24 cellular contexts compared by ENCODE assay signal in genomic region chr2:220162320-220162719, GRCh38.
DNase-seq lines count a peak whose midpoint lies in the region; ATAC-seq and TF ChIP-seq lines count a peak whose summit lies in the region.
"Had no signal": no experiment of that assay in that cellular context is flagged by ENCODE, and none has a peak within 500 bp of the region (broad histone marks: within the 10 kb centered on the region; RNA-seq: fewer than 3 reads in every experiment).

No MANE protein-coding gene starts in this region.

- no peaks in the 10 kb centered on the region for H3K9me3 Mint-ChIP-seq in activated naive CD4-positive, alpha-beta T cell treated with anti-CD3 and anti-CD28 coated beads, Interleukin-2, amount 10 ng/mL, durations not matched to agents 7 days and 5 days
- H3K9me3 Mint-ChIP-seq: activated naive CD8-positive, alpha-beta T cell treated with anti-CD3 and anti-CD28 coated beads, Interleukin-2, amount 50 U/mL, for 24 hours; memory B cell; stimulated activated naive CD8-positive, alpha-beta T cell treated with anti-CD3 and anti-CD28 coated beads, Interleukin-15, Interleukin-2, amounts not matched to agents 100 ng/mL and 50 ng/mL, for 24 hours had no signal

- DNase-seq in NCI-H2171 treated with DMSO at 0.1 percent for 48 hours (lab: John Stamatoyannopoulos, UW) = peak; percentile 3
- DNase-seq in NCI-H2171 (lab: John Stamatoyannopoulos, UW) = no peak
- peak; percentile 43 for DNase-seq in amniotic epithelial cell (ENCODE audit: low read depth)
- peak; percentile 32 for DNase-seq in fibroblast of villous mesenchyme (ENCODE audit: low read depth)
- peak; percentile 24 for DNase-seq in stromal cell of bone marrow (ENCODE audit: low read depth)
- DNase-seq in activated naive CD4-positive, alpha-beta T cell treated with anti-CD3 and anti-CD28 coated beads, Interleukin-2, amount 10 ng/mL, durations not matched to agents 7 days and 5 days = no peak
- DNase-seq: activated CD4-positive, alpha-beta T cell treated with anti-CD3 and anti-CD28 coated beads, Interleukin-2, amount 50 U/mL, for 4 hours; activated CD8-positive, alpha-beta memory T cell treated with anti-CD3 and anti-CD28 coated beads, Interleukin-2, amount 50 U/mL, for 48 hours; activated effector memory CD4-positive, alpha-beta T cell treated with anti-CD3 and anti-CD28 coated beads, Interleukin-2, amount 50 U/mL, for 16 hours; activated naive CD8-positive, alpha-beta T cell treated with anti-CD3 and anti-CD28 coated beads, Interleukin-2, amount 50 U/mL, for 24 hours; brain microvascular endothelial cell; dermis blood vessel endothelial cell; DMS79 treated with DMSO at 0.1 percent for 48 hours; MM.1S; NCI-H1436; NCI-H69; occipital lobe; spleen; stimulated activated CD4-positive, alpha-beta T cell treated with anti-CD3 and anti-CD28 coated beads, Interleukin-4, amount 100 ng/mL, for 24 hours; transverse colon had no signal

- no peaks in the 10 kb centered on the region for H3K36me3 Mint-ChIP-seq in activated naive CD4-positive, alpha-beta T cell treated with anti-CD3 and anti-CD28 coated beads, Interleukin-2, amount 10 ng/mL, durations not matched to agents 7 days and 5 days
- H3K36me3 Mint-ChIP-seq: memory B cell had no signal

- no peak overlapping the region for H3K4me3 ChIP-seq in fibroblast of villous mesenchyme (ENCODE audit: low read depth, low read length)
- H3K4me3 ChIP-seq: spleen, transverse colon had no signal

- TF ChIP-seq CTCF in fibroblast of villous mesenchyme (IDR thresholded peaks at IDR 0.05; ENCODE audit: insufficient read depth, low read depth, low read length) = no peak

- CTCF ChIA-PET in activated naive CD4-positive, alpha-beta T cell treated with anti-CD3 and anti-CD28 coated beads, Interleukin-2, amount 10 ng/mL, durations not matched to agents 7 days and 5 days (lab: Charles Lee) = no interaction called here

- H3K27ac Mint-ChIP-seq in activated naive CD4-positive, alpha-beta T cell treated with anti-CD3 and anti-CD28 coated beads, Interleukin-2, amount 10 ng/mL, durations not matched to agents 7 days and 5 days = no peak overlapping the region
- H3K27ac Mint-ChIP-seq: activated naive CD8-positive, alpha-beta T cell treated with anti-CD3 and anti-CD28 coated beads, Interleukin-2, amount 50 U/mL, for 24 hours; memory B cell; stimulated activated naive CD8-positive, alpha-beta T cell treated with anti-CD3 and anti-CD28 coated beads, Interleukin-15, Interleukin-2, amounts not matched to agents 100 ng/mL and 50 ng/mL, for 24 hours had no signal

- ATAC-seq in esophagus mucosa = no peak
- ATAC-seq in GM21515 (IDR thresholded peaks at IDR 0.05; ENCODE audit: unreplicated experiment) = no peak
- ATAC-seq: activated naive CD8-positive, alpha-beta T cell treated with anti-CD3 and anti-CD28 coated beads, Interleukin-2, amount 50 U/mL, for 24 hours had no signal

- H3K4me1 Mint-ChIP-seq in activated naive CD4-positive, alpha-beta T cell treated with anti-CD3 and anti-CD28 coated beads, Interleukin-2, amount 10 ng/mL, durations not matched to agents 7 days and 5 days = no peaks in the 10 kb centered on the region
- H3K4me1 Mint-ChIP-seq: activated naive CD8-positive, alpha-beta T cell treated with anti-CD3 and anti-CD28 coated beads, Interleukin-2, amount 50 U/mL, for 24 hours; memory B cell had no signal

- no peaks in the 10 kb centered on the region for H3K27me3 Mint-ChIP-seq in activated naive CD4-positive, alpha-beta T cell treated with anti-CD3 and anti-CD28 coated beads, Interleukin-2, amount 10 ng/mL, durations not matched to agents 7 days and 5 days
- H3K27me3 Mint-ChIP-seq: activated naive CD8-positive, alpha-beta T cell treated with anti-CD3 and anti-CD28 coated beads, Interleukin-2, amount 50 U/mL, for 24 hours; stimulated activated naive CD8-positive, alpha-beta T cell treated with anti-CD3 and anti-CD28 coated beads, Interleukin-15, Interleukin-2, amounts not matched to agents 100 ng/mL and 50 ng/mL, for 24 hours had no signal

- no peak overlapping the region for H3K4me3 Mint-ChIP-seq in activated naive CD4-positive, alpha-beta T cell treated with anti-CD3 and anti-CD28 coated beads, Interleukin-2, amount 10 ng/mL, durations not matched to agents 7 days and 5 days
- H3K4me3 Mint-ChIP-seq: activated naive CD8-positive, alpha-beta T cell treated with anti-CD3 and anti-CD28 coated beads, Interleukin-2, amount 50 U/mL, for 24 hours; memory B cell; stimulated activated naive CD8-positive, alpha-beta T cell treated with anti-CD3 and anti-CD28 coated beads, Interleukin-15, Interleukin-2, amounts not matched to agents 100 ng/mL and 50 ng/mL, for 24 hours had no signal

Comparison
In these comparisons a context has a peak if more than half of its experiments do, and no peak if none do; other contexts are left out.
1. DNase-seq: peak in NCI-H2171 treated with DMSO at 0.1 percent for 48 hours (single experiment), amniotic epithelial cell (single experiment), fibroblast of villous mesenchyme (single experiment) and stromal cell of bone marrow (single experiment); none in NCI-H2171 (single experiment) and activated naive CD4-positive, alpha-beta T cell treated with anti-CD3 and anti-CD28 coated beads, Interleukin-2, amount 10 ng/mL, durations not matched to agents 7 days and 5 days (single experiment).